Comparison of ENCODE assay signal across 6 cellular contexts in the genomic region with DNA sequence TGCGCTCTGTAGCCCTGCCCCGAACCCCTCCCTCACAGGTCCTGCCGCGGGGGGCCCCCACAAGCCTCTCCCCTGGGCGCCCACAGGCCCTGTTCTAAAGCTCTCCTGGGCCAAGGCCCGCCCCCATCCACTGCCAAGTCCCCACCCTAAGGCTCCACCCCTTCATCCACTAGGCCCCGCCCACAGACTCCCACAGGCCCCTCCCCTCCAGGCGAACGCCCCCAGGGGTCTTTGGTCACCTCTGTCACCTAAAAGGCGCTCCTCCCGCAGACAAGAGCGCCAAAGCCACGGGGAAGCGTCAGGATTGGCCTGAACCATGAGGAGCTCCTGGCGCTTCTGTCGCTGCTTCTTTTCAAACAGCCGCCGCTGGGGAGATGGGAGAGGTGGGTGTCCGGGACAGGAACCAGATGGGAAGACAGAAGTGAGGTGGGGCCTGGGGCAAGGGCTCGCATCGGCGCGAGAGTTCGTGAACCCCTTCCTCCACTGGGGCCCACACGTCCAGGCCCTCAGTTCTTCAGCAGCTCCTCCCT. TPM values are rescaled to one million over a fixed set of nuclear protein-coding genes. Genes with fewer than 3 reads are reported as not detected.
DNase-seq lines count a peak whose midpoint lies in the region; ATAC-seq and TF ChIP-seq lines count a peak whose summit lies in the region.

No MANE protein-coding gene starts in this region.

- no peak for TF ChIP-seq CTCF in dorsolateral prefrontal cortex (IDR thresholded peaks at IDR 0.05 in 54 of 56, conservative IDR thresholded peaks at IDR 0.05 in 2 of 56; ENCODE audit: low read depth in 1 of 56, partially characterized antibody in 56 of 56)
- no peak for TF ChIP-seq CTCF in psoas muscle (IDR thresholded peaks at IDR 0.05)

- H2AFZ ChIP-seq in Karpas-422 (ENCODE audit: low read length), result no peak overlapping the region

- H3K4me2 ChIP-seq in Karpas-422 (ENCODE audit: low read depth, low read length, poor library complexity, severe bottlenecking), result no peak overlapping the region

- no peaks in the 10 kb centered on the region for H3K9me2 ChIP-seq in Karpas-422 (replicated peaks; ENCODE audit: insufficient read depth, low read length)

- intact Hi-C loops in dorsolateral prefrontal cortex (cut with DNase I) (no loop called here), psoas muscle (cut with DNase I) (no loop called here)

- H3K27me3 ChIP-seq in Karpas-422 (ENCODE audit: low read length), result no peaks in the 10 kb centered on the region
- no peaks in the 10 kb centered on the region for H3K27me3 ChIP-seq in dorsolateral prefrontal cortex
- H3K27me3 ChIP-seq in psoas muscle (ENCODE audit: insufficient read depth in 3 of 3, low read length in 2 of 3), result peaks cover 0 to 4% (median 1%) of the 10 kb centered on the region in 3 donors

- 25 to 32% (median 28%) methylated on average over 24 to 25 of the region's 25 CpGs for WGBS in psoas muscle, 3 donors

- peaks cover 8% of the 10 kb centered on the region; the same call in 1 of the 2 replicates for H3K79me2 ChIP-seq in Karpas-422 (ENCODE audit: low read length)

- no peaks in the 10 kb centered on the region for H3K9me3 ChIP-seq in Karpas-422 (ENCODE audit: low read length)
- H3K9me3 ChIP-seq in psoas muscle, result no peaks in the 10 kb centered on the region

- H3K4me3 ChIP-seq in Karpas-422 (ENCODE audit: low read length) (no peak overlapping the region), dorsolateral prefrontal cortex (peak overlapping the region; percentile 3 to 73 (median 60)), psoas muscle (peak overlapping the region; percentile 61)

- peak; percentile 69 for DNase-seq in Karpas-422
- peak in 8 of 10 donors; percentile 38 to 88 (median 67) for DNase-seq in dorsolateral prefrontal cortex
- peak; percentile 64 to 82 for DNase-seq in psoas muscle
- DNase-seq in RPMI8226, result no peak
- no peak for DNase-seq in A172 (ENCODE audit: low spot score)

- no peaks in the 10 kb centered on the region for H3K36me3 ChIP-seq in Karpas-422 (ENCODE audit: insufficient read depth, low read length)
- peaks cover 0 to 1% of the 10 kb centered on the region in 2 donors for H3K36me3 ChIP-seq in psoas muscle (ENCODE audit: insufficient read depth in 1 of 2, low read depth in 1 of 2)

- H3K4me1 ChIP-seq in Karpas-422 (ENCODE audit: low read length) (peaks cover 19% of the 10 kb centered on the region), psoas muscle (peaks cover 5% of the 10 kb centered on the region)

- no peak overlapping the region for H3K9ac ChIP-seq in Karpas-422 (ENCODE audit: low read length)

- ATAC-seq in psoas muscle (peak in 3 of 4 donors; percentile 35 to 49 (median 45)), HG03432 (IDR thresholded peaks at IDR 0.05; ENCODE audit: unreplicated experiment) (no peak)

- H4K20me1 ChIP-seq in Karpas-422 (ENCODE audit: insufficient read depth, low read depth, low read length), result no peaks in the 10 kb centered on the region

- H3K27ac ChIP-seq in Karpas-422 (ENCODE audit: low read length) (no peak overlapping the region), dorsolateral prefrontal cortex (peak overlapping the region in 37 of 59 donors; percentile 12 to 84 (median 46)), psoas muscle (no peak overlapping the region)

RNA-seq across cellular contexts. Expression of gene TULP2, which starts 2.3 kb away (rescaled TPM):
- not detected in 2 replicates for total RNA-seq in Karpas-422 (2014; rRNA removed; shearing (Covaris generic); ENCODE audit: low replicate concordance)
- 1 to 10 TPM in 98 of 120 experiments, under 1 TPM in 20, not detected in 2; 0.28 to 7.6 (median 2.2) TPM for total RNA-seq in dorsolateral prefrontal cortex
- total RNA-seq in psoas muscle, result under 1 TPM in 2 of 4 donors, not detected in 2; 0.13 to 0.17 TPM
- under 1 TPM in 2 of 3 donors, not detected in 1; 0.06 to 0.07 TPM for polyA plus RNA-seq in psoas muscle
- total RNA-seq in A172 (2014; rRNA removed; shearing (Covaris generic)), result not detected in 2 replicates

RNA-seq across cellular contexts. Expression of gene NUCB1, which starts 3.9 kb away (rescaled TPM):
- 57.5 and 98.2 TPM in 2 replicates for total RNA-seq in Karpas-422 (2014; rRNA removed; shearing (Covaris generic); ENCODE audit: low replicate concordance)
- total RNA-seq in dorsolateral prefrontal cortex, result 100 to 1,000 TPM; 123 to 249 (median 172) TPM
- total RNA-seq in psoas muscle, result 100 to 1,000 TPM in 2 of 4 donors, 10 to 100 TPM in 2; 86.4 to 143 (median 101) TPM
- polyA plus RNA-seq in psoas muscle, result 10 to 100 TPM; 49.9 to 97.1 (median 90.7) TPM
- 91.4 and 104 TPM in 2 replicates for total RNA-seq in A172 (2014; rRNA removed; shearing (Covaris generic))

RNA-seq across cellular contexts. Expression of gene PPP1R15A, which starts 24.0 kb away (rescaled TPM):
- 22.6 and 31.3 TPM in 2 replicates for total RNA-seq in Karpas-422 (2014; rRNA removed; shearing (Covaris generic); ENCODE audit: low replicate concordance)
- 100 to 1,000 TPM in 2 of 120 experiments, 10 to 100 TPM in 118; 16.8 to 138 (median 25.5) TPM for total RNA-seq in dorsolateral prefrontal cortex
- total RNA-seq in psoas muscle, result 10 to 100 TPM; 34.5 to 93.4 (median 41.3) TPM
- 10 to 100 TPM; 61.1 to 86.3 (median 83.7) TPM for polyA plus RNA-seq in psoas muscle
- 20.8 and 34.8 TPM in 2 replicates for total RNA-seq in A172 (2014; rRNA removed; shearing (Covaris generic))

RNA-seq across cellular contexts. Expression of gene PLEKHA4, which starts 27.8 kb away (rescaled TPM):
- total RNA-seq in Karpas-422 (2014; rRNA removed; shearing (Covaris generic); ENCODE audit: low replicate concordance), result not detected in 2 replicates
- 10 to 100 TPM in 15 of 120 experiments, 1 to 10 TPM in 105; 1.2 to 16.5 (median 5.6) TPM for total RNA-seq in dorsolateral prefrontal cortex
- total RNA-seq in psoas muscle, result 10 to 100 TPM in 3 of 4 donors, 1 to 10 TPM in 1; 9.4 to 30.0 (median 20.2) TPM
- polyA plus RNA-seq in psoas muscle, result 10 to 100 TPM; 11.1 to 14.9 (median 12.3) TPM
- 1.9 and 6.9 TPM in 2 replicates for total RNA-seq in A172 (2014; rRNA removed; shearing (Covaris generic))

RNA-seq across cellular contexts. Expression of gene DHDH, which starts 37.2 kb away (rescaled TPM):
- 1.4 and 3.3 TPM in 2 replicates for total RNA-seq in Karpas-422 (2014; rRNA removed; shearing (Covaris generic); ENCODE audit: low replicate concordance)
- total RNA-seq in dorsolateral prefrontal cortex, result 1 to 10 TPM in 102 of 120 experiments, under 1 TPM in 8, not detected in 10; 0.60 to 6.2 (median 2.2) TPM
- under 1 TPM in 1 of 4 donors, not detected in 3; 0.21 TPM for total RNA-seq in psoas muscle
- under 1 TPM in 1 of 3 donors, not detected in 2; 0.14 TPM for polyA plus RNA-seq in psoas muscle
- 0.10 TPM in 1 of 2 replicates, not detected in the other for total RNA-seq in A172 (2014; rRNA removed; shearing (Covaris generic))

Comparison
In these comparisons a context has a peak if more than half of its experiments do, and no peak if none do; other contexts are left out.
1. DNase-seq: peak in Karpas-422 (single experiment), dorsolateral prefrontal cortex (8 of 10) and psoas muscle (2 of 2); none in RPMI8226 (single experiment) and A172 (single experiment).
2. H3K27ac ChIP-seq: peak in dorsolateral prefrontal cortex (37 of 59); none in Karpas-422 (single experiment) and psoas muscle (single experiment).